Comparison of ENCODE assay signal across 26 cellular contexts in the genomic region with DNA sequence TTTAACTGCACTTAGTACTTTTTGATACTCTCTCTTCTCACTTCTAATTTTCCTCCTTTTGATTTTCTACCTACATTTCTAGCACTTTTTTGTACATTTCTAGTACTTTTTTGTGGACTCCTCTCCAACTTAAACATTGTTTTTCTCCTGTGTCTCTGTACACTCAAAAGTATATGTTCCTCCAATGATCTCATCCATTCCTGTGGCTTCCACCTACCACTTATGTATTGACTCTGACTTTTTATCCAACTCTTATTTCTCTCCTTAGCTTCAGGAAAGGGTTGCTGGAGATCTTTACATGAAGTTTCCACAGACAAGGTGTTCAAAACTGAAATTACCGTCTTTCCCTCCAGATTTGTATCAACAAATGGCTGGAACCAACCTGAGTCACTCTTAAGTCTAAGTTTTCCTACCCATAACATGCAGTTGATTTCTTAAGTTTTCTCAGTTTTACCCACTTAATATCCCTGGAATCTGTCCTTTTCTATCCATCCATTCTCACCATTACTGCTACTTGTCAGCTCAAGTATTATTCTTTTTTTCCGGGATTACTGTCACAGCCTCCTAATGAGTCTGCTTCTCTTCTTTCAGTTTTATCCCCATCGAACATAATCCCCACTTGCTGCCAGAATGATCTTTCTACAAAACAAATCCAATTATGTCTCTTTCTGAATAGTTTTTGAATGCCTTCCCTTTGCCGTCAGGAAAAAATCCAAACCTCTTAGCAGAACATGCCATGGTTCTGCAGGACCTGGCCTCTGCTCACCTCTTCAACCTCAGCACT. TPM values are rescaled to one million over a fixed set of nuclear protein-coding genes. Genes with fewer than 3 reads are reported as not detected.
A peak's percentile ranks its signal among the peaks of the same experiment; 100 is the strongest.
DNase-seq lines count a peak whose midpoint lies in the region; ATAC-seq, FAIRE-seq and TF ChIP-seq lines count a peak whose summit lies in the region.
"Had no signal": no experiment of that assay in that cellular context is flagged by ENCODE, and none has a peak within 500 bp of the region (broad histone marks: within the 10 kb centered on the region; RNA-seq: fewer than 3 reads in every experiment).

No MANE protein-coding gene starts in this region.

- H3K36me3 ChIP-seq in IMR-90 (ENCODE audit: control insufficient read depth, insufficient read depth, low read length) (no peaks in the 10 kb centered on the region), K562 (ENCODE audit: control insufficient read depth, insufficient read depth, low read length) (no peaks in the 10 kb centered on the region), neuronal stem cell (replicated peaks in 1 of 2; ENCODE audit: control insufficient read depth in 2 of 2, insufficient read depth in 2 of 2, low read length in 2 of 2) (no peaks in the 10 kb centered on the region), transverse colon (no peaks in the 10 kb centered on the region)
- H3K36me3 ChIP-seq: adrenal gland, BLaER1, esophagus squamous epithelium, tibial artery had no signal

- FAIRE-seq in K562 (lab: Jason Lieb, UNC): peak; percentile 29
- FAIRE-seq: frontal cortex had no signal

- H3K9me1 ChIP-seq in IMR-90 (ENCODE audit: insufficient read depth, low read length) (no peaks in the 10 kb centered on the region), K562 (ENCODE audit: control insufficient read depth, insufficient read depth, low read length) (no peaks in the 10 kb centered on the region)

- in situ Hi-C loops in IMR-90 (cut with MboI; ENCODE audit: low sequenced_read_pairs): no loop called here
- in situ Hi-C loops in K562 (cut with MboI): no loop called here
- in situ Hi-C loops in transverse colon (cut with MboI; ENCODE audit: low pct_ligation_motif_present in 1 of 4, low pct_unique_long_range_greater_than_20kb in 1 of 4, low sequenced_read_pairs in 3 of 4): no loop called here

- no peak overlapping the region for H2BK20ac ChIP-seq in IMR-90 (ENCODE audit: low read depth, low read length)

- no peaks in the 10 kb centered on the region for H3K4me1 ChIP-seq in IMR-90 (ENCODE audit: control insufficient read depth, insufficient read depth, low read length)
- H3K4me1 ChIP-seq in K562 (replicated peaks in 1 of 2; ENCODE audit: control insufficient read depth in 2 of 2, insufficient read depth in 2 of 2, low read length in 2 of 2): no peaks in the 10 kb centered on the region
- H3K4me1 ChIP-seq in neuronal stem cell (ENCODE audit: control insufficient read depth in 2 of 2, insufficient read depth in 1 of 2, low read depth in 1 of 2, low read length in 2 of 2): peaks cover 0 to 9% of the 10 kb centered on the region in 2 donors
- H3K4me1 ChIP-seq in transverse colon: peaks cover 0 to 2% (median 0%) of the 10 kb centered on the region in 4 donors
- H3K4me1 ChIP-seq: BLaER1, psoas muscle had no signal

- H3K27ac ChIP-seq in IMR-90 (ENCODE audit: insufficient read depth, low read length) (no peak overlapping the region), K562 (ENCODE audit: extremely low read depth, low read depth, low read length) (no peak overlapping the region), neuronal stem cell (replicated peaks; ENCODE audit: low read length) (peak overlapping the region; percentile 47), transverse colon (no peak overlapping the region)
- H3K27ac ChIP-seq: adrenal gland, BLaER1, esophagus squamous epithelium, hepatocyte, psoas muscle, tibial artery had no signal

- H2BK12ac ChIP-seq in neuronal stem cell (ENCODE audit: low read length): no peak overlapping the region

- H3K9me3 ChIP-seq in IMR-90 (ENCODE audit: control insufficient read depth, insufficient read depth, low read length): no peaks in the 10 kb centered on the region
- H3K9me3 ChIP-seq in K562 (replicated peaks; ENCODE audit: control insufficient read depth, insufficient read depth, low read depth, low read length): no peaks in the 10 kb centered on the region
- H3K9me3 ChIP-seq in neuronal stem cell (replicated peaks in 1 of 2; ENCODE audit: control insufficient read depth in 2 of 2, insufficient read depth in 1 of 2, low read depth in 1 of 2, low read length in 2 of 2): no peaks in the 10 kb centered on the region
- H3K9me3 ChIP-seq in transverse colon: no peaks in the 10 kb centered on the region
- H3K9me3 ChIP-seq: adrenal gland, BLaER1, esophagus squamous epithelium, psoas muscle, tibial artery had no signal

- H3K4me3 ChIP-seq in IMR-90 (ENCODE audit: insufficient read depth, low read depth, low read length): no peak overlapping the region
- H3K4me3 ChIP-seq in K562: no peak overlapping the region
- no peak overlapping the region for H3K4me3 ChIP-seq in neuronal stem cell (ENCODE audit: low read length in 2 of 2)
- no peak overlapping the region for H3K4me3 ChIP-seq in transverse colon
- H3K4me3 ChIP-seq: adrenal gland, BLaER1, esophagus squamous epithelium, hepatocyte, psoas muscle, tibial artery had no signal

- H2BK120ac ChIP-seq in IMR-90 (ENCODE audit: low read depth, low read length) (no peak overlapping the region), neuronal stem cell (ENCODE audit: low read depth, low read length) (no peak overlapping the region)

- H2AFZ ChIP-seq in IMR-90 (replicated peaks; ENCODE audit: low read length, poor library complexity) (no peak overlapping the region), K562 (ENCODE audit: low read depth, low read length) (0 out of 2 replicates have a peak overlapping the region, but pooled peaks have one; percentile 9), neuronal stem cell (ENCODE audit: low read length) (no peak overlapping the region)
- H2AFZ ChIP-seq: hepatocyte had no signal

- peak; percentile 11 for DNase-seq in EL
- peak; percentile 41 for DNase-seq in IMR-90
- DNase-seq in K562 (ENCODE audit: extremely low read depth in 1 of 4, low spot score in 3 of 4): no peak
- DNase-seq in neuronal stem cell (ENCODE audit: low spot score): no peak
- DNase-seq in posterior cingulate gyrus: no peak
- no peak for DNase-seq in transverse colon
- DNase-seq in NCI-H446 treated with DMSO at 0.1 percent for 48 hours (lab: John Stamatoyannopoulos, UW): no peak
- DNase-seq: activated CD8-positive, alpha-beta memory T cell treated with anti-CD3 and anti-CD28 coated beads for 24 hours; activated naive CD4-positive, alpha-beta T cell; adrenal gland; cortex of kidney; endodermal cell; esophagus squamous epithelium; GDM1; HFFc6; Kasumi-1; NCI-H146; NCI-H2107; NK-92 treated with Interleukin-12 subunit alpha and Interleukin-12 subunit beta, amount 100 ng/mL, for 24 hours; psoas muscle; SHP77; tibial artery had no signal

- H3K4ac ChIP-seq in IMR-90 (ENCODE audit: low read depth, low read length) (no peak overlapping the region), neuronal stem cell (ENCODE audit: low read length) (no peak overlapping the region)

- intact Hi-C loops in IMR-90 (cut with micrococcal nuclease): no loop called here
- intact Hi-C loops in K562 (cut with micrococcal nuclease): no loop called here
- intact Hi-C loops in posterior cingulate gyrus (cut with DNase I): no loop called here
- intact Hi-C loops in transverse colon (cut with DNase I; ENCODE audit: low total_unique reads): no loop called here

- no peak overlapping the region for H2BK5ac ChIP-seq in IMR-90 (ENCODE audit: low read depth, low read length, poor library complexity, severe bottlenecking)
- no peak overlapping the region for H2BK5ac ChIP-seq in neuronal stem cell (ENCODE audit: low read length)

- TF ChIP-seq EP300 in K562 (IDR thresholded peaks at IDR 0.05; ENCODE audit: low read length): no peak
- TF ChIP-seq EP300 in transverse colon (IDR thresholded peaks at IDR 0.05; ENCODE audit: low read depth): no peak

- BruUV-seq in IMR-90 (replicated peaks; lab: Mats Ljungman, UMichigan) (no TSS peak), K562 (replicated peaks; lab: Mats Ljungman, UMichigan) (no TSS peak)

- no peak overlapping the region for H3K4me2 ChIP-seq in IMR-90 (ENCODE audit: low read depth, low read length)
- H3K4me2 ChIP-seq in K562 (ENCODE audit: insufficient read depth, low read length): no peak overlapping the region
- no peak overlapping the region for H3K4me2 ChIP-seq in neuronal stem cell (ENCODE audit: insufficient read depth, low read length, poor library complexity, severe bottlenecking)
- H3K4me2 ChIP-seq: BLaER1, hepatocyte had no signal

- H3K9ac ChIP-seq in IMR-90 (ENCODE audit: low read depth, low read length) (no peak overlapping the region), K562 (ENCODE audit: insufficient read depth in 1 of 2, low read depth in 2 of 2, low read length in 2 of 2) (no peak overlapping the region), neuronal stem cell (ENCODE audit: low read depth, low read length, poor library complexity) (no peak overlapping the region)
- H3K9ac ChIP-seq: BLaER1 had no signal

- no peaks in the 10 kb centered on the region for H3K79me2 ChIP-seq in K562 (ENCODE audit: control insufficient read depth, insufficient read depth, low read length)
- H3K79me2 ChIP-seq: hepatocyte had no signal

- ATAC-seq in IMR-90 (ENCODE audit: low read depth): no peak; the same call in 1 of the 2 replicates
- ATAC-seq in K562: no peak
- ATAC-seq: left lobe of liver, psoas muscle had no signal

- TF ChIP-seq POLR2A in IMR-90 (IDR thresholded peaks at IDR 0.05; ENCODE audit: low read depth, low read length): no peak
- no peak for TF ChIP-seq POLR2A in K562 (conservative IDR thresholded peaks at IDR 0.05)
- no peak for TF ChIP-seq POLR2A in transverse colon (IDR thresholded peaks at IDR 0.05)

- CTCF ChIA-PET in IMR-90 (lab: Yijun Ruan, JAX) (no interaction called here), K562 (lab: Yijun Ruan, JAX; ENCODE audit: low intra/inter-chr PET ratio) (no interaction called here)

- no peak overlapping the region for H2AK5ac ChIP-seq in IMR-90 (ENCODE audit: low read depth, low read length)
- H2AK5ac ChIP-seq in neuronal stem cell (ENCODE audit: low read depth, low read length): no peak overlapping the region

- no peak overlapping the region for H4K91ac ChIP-seq in IMR-90 (ENCODE audit: insufficient read depth, low read depth, low read length)
- no peak overlapping the region for H4K91ac ChIP-seq in neuronal stem cell (ENCODE audit: low read depth, low read length, poor library complexity)

- H3K14ac ChIP-seq in IMR-90 (replicated peaks; ENCODE audit: low read depth, low read length) (no peak overlapping the region), neuronal stem cell (ENCODE audit: low read length) (no peak overlapping the region)

- H4K5ac ChIP-seq in IMR-90 (ENCODE audit: low read depth, low read length): no peak overlapping the region

- no peak overlapping the region for H3K56ac ChIP-seq in IMR-90 (ENCODE audit: extremely low read depth, insufficient read depth, low read length)

- H3K27me3 ChIP-seq in IMR-90 (ENCODE audit: control insufficient read depth, insufficient read depth, low read length): peaks cover 5% of the 10 kb centered on the region
- H3K27me3 ChIP-seq in K562 (ENCODE audit: control insufficient read depth in 2 of 2, insufficient read depth in 2 of 2, low read length in 2 of 2): peaks cover 0 to 4% of the 10 kb centered on the region in 2 experiments; a peak in 2 of 5 replicates
- no peaks in the 10 kb centered on the region for H3K27me3 ChIP-seq in neuronal stem cell (ENCODE audit: control insufficient read depth in 3 of 3, insufficient read depth in 3 of 3, low read depth in 1 of 3, low read length in 3 of 3)
- no peaks in the 10 kb centered on the region for H3K27me3 ChIP-seq in transverse colon
- H3K27me3 ChIP-seq: adrenal gland, BLaER1, esophagus squamous epithelium, hepatocyte, tibial artery had no signal

- H3K79me1 ChIP-seq in IMR-90 (ENCODE audit: low read depth in 1 of 2, low read length in 2 of 2): no peaks in the 10 kb centered on the region
- no peaks in the 10 kb centered on the region for H3K79me1 ChIP-seq in neuronal stem cell (ENCODE audit: low read depth, low read length)

- H2AK9ac ChIP-seq in IMR-90 (replicated peaks; ENCODE audit: low read depth, low read length, poor library complexity): no peak overlapping the region

- TF ChIP-seq RAD21 in IMR-90 (IDR thresholded peaks at IDR 0.05; ENCODE audit: low read length): no peak
- no peak for TF ChIP-seq RAD21 in K562 (CRISPR knock-in tag; conservative IDR thresholded peaks at IDR 0.05 in 1 of 2, IDR thresholded peaks at IDR 0.05 in 1 of 2)

- dilution Hi-C loops in IMR-90 (cut with HindIII; ENCODE audit: low sequenced_read_pairs, unreplicated experiment): no loop called here

- H3K23ac ChIP-seq in IMR-90 (ENCODE audit: low read depth, low read length) (no peak overlapping the region), neuronal stem cell (ENCODE audit: low read depth, low read length, poor library complexity) (no peak overlapping the region)

- no peak overlapping the region for H3K18ac ChIP-seq in IMR-90 (ENCODE audit: low read depth, low read length)
- H3K18ac ChIP-seq in neuronal stem cell (ENCODE audit: low read length): no peak overlapping the region

- H4K20me1 ChIP-seq in IMR-90 (ENCODE audit: insufficient read depth, low read length) (no peaks in the 10 kb centered on the region), K562 (replicated peaks; ENCODE audit: control insufficient read depth, insufficient read depth, low read length) (no peaks in the 10 kb centered on the region)
- H4K20me1 ChIP-seq: BLaER1 had no signal

- POLR2A ChIA-PET in IMR-90 (lab: Charles Lee; ENCODE audit: unreplicated experiment): no interaction called here
- POLR2A ChIA-PET in K562 (lab: Yijun Ruan, JAX): no interaction called here

- 93% methylated on average over 2 of the region's 4 CpGs; no CpG with 5 or more reads in 1 of the 2 experiments for WGBS in IMR-90 (ENCODE audit: extremely low coverage in 2 of 2, insufficient read length in 1 of 2), 2 experiments
- 28% methylated on average over 4 of the region's 4 CpGs for WGBS in K562 (ENCODE audit: insufficient coverage, low coverage, missing lambda C conversion rate)
- no CpG with 5 or more reads among the region's 4 CpGs for WGBS in neuronal stem cell (ENCODE audit: extremely low coverage in 2 of 2, insufficient read length in 2 of 2, insufficient replicate concordance in 1 of 2), 2 donors
- WGBS in transverse colon (ENCODE audit: low coverage in 1 of 2), 2 donors: 92 to 93% methylated on average over 4 of the region's 4 CpGs

- TF ChIP-seq CTCF in IMR-90 (conservative IDR thresholded peaks at IDR 0.05; ENCODE audit: low read depth, low read length): no peak
- no peak for TF ChIP-seq CTCF in K562 (IDR thresholded peaks at IDR 0.05 in 2 of 3, conservative IDR thresholded peaks at IDR 0.05 in 1 of 3; ENCODE audit: insufficient read depth in 2 of 3, low read depth in 1 of 3, low read length in 3 of 3)
- no peak for TF ChIP-seq CTCF in transverse colon (IDR thresholded peaks at IDR 0.05)

- H4K8ac ChIP-seq in IMR-90 (ENCODE audit: low read depth in 2 of 2, low read length in 2 of 2) (no peak overlapping the region), neuronal stem cell (ENCODE audit: low read depth, low read length) (no peak overlapping the region)

- H2BK15ac ChIP-seq in IMR-90 (ENCODE audit: low read depth, low read length): no peak overlapping the region
- no peak overlapping the region for H2BK15ac ChIP-seq in neuronal stem cell (ENCODE audit: low read length)

RNA-seq across cellular contexts. Expression of gene PELI1, which starts 22.6 kb away (rescaled TPM):
- 2.5 and 4.2 TPM in 2 replicates for total RNA-seq in IMR-90 (2012; rRNA removed)
- polyA plus RNA-seq in IMR-90 (2012; rRNA removed): 2.2 and 2.3 TPM in 2 replicates
- 2.4 and 2.6 TPM in 2 replicates for polyA plus RNA-seq in IMR-90 (2012; cell fraction: cytosol; rRNA removed)
- polyA plus RNA-seq in IMR-90 (2012; cell fraction: nucleus; rRNA removed; ENCODE audit: low replicate concordance): 3.9 and 4.9 TPM in 2 replicates
- total RNA-seq in K562 (2011; cell fraction: chromatin; rRNA removed; ENCODE audit: low replicate concordance): 3.4 and 10.9 TPM in 2 replicates
- 4.5 TPM in 2 replicates for total RNA-seq in K562 (2011; cell fraction: nucleolus; rRNA removed)
- total RNA-seq in K562 (2011; cell fraction: nucleoplasm; rRNA removed): 5.6 and 9.8 TPM in 2 replicates
- 11.6 and 12.9 TPM in 2 replicates for total RNA-seq in K562 (2014; rRNA removed)
- total RNA-seq in K562 (2014; rRNA removed; fragmentation: Illumina TruSeq; extraction: Trizol): 12.1 and 13.1 TPM in 2 replicates
- 7.5 and 7.7 TPM in 2 replicates for total RNA-seq in K562 (2015; rRNA removed; fragmentation: Illumina TruSeq; extraction: Trizol)
- 15.7 and 19.2 TPM in 2 replicates for total RNA-seq in K562 (2021)
- 16.0 and 16.6 TPM in 2 replicates for polyA plus RNA-seq in K562 (2011; rRNA removed)
- 7.9 and 9.6 TPM in 2 replicates for polyA plus RNA-seq in K562 (2011; cell fraction: cytosol; rRNA removed)
- polyA plus RNA-seq in K562 (2011; cell fraction: nucleus; rRNA removed): 5.6 and 9.5 TPM in 2 replicates
- polyA plus RNA-seq in K562 (2012): 7.5 and 9.0 TPM in 2 replicates
- polyA plus RNA-seq in K562 (2014; fragmentation: Illumina TruSeq; extraction: Trizol): 10.8 and 12.5 TPM in 2 replicates
- polyA plus RNA-seq in K562 (2014; fragmentation: Nextera tagmentation; extraction: Ambion mirVana): 1 to 10 TPM; 3.3 to 3.9 TPM
- polyA plus RNA-seq in K562 (2014; rRNA removed): 9.2 and 12.5 TPM in 2 replicates
- 22.7 and 28.5 TPM in 2 replicates for polyA minus RNA-seq in K562 (2011; rRNA and poly(A)+ RNA removed)
- polyA minus RNA-seq in K562 (2011; cell fraction: cytosol; rRNA and poly(A)+ RNA removed): 9.3 and 11.4 TPM in 2 replicates
- polyA minus RNA-seq in K562 (2011; cell fraction: nucleus; rRNA and poly(A)+ RNA removed): 14.3 and 21.9 TPM in 2 replicates
- polyA plus RNA-seq in neuronal stem cell (2013, experiment 1 of 2): 28.6 TPM
- polyA plus RNA-seq in neuronal stem cell (2013, experiment 2 of 2): 28.9 TPM
- 100 to 1,000 TPM in 1 of 4 donors, 10 to 100 TPM in 3; 20.6 to 818 (median 41.3) TPM for total RNA-seq in transverse colon

Comparison
In these comparisons a context has a peak if more than half of its experiments do, and no peak if none do; other contexts are left out.
1. DNase-seq: peak in EL (single experiment) and IMR-90 (single experiment); none in K562 (0 of 4), neuronal stem cell (single experiment), posterior cingulate gyrus (0 of 10), transverse colon (single experiment) and NCI-H446 treated with DMSO at 0.1 percent for 48 hours (single experiment).